8 cellular contexts compared by ENCODE assay signal in the genomic region with DNA sequence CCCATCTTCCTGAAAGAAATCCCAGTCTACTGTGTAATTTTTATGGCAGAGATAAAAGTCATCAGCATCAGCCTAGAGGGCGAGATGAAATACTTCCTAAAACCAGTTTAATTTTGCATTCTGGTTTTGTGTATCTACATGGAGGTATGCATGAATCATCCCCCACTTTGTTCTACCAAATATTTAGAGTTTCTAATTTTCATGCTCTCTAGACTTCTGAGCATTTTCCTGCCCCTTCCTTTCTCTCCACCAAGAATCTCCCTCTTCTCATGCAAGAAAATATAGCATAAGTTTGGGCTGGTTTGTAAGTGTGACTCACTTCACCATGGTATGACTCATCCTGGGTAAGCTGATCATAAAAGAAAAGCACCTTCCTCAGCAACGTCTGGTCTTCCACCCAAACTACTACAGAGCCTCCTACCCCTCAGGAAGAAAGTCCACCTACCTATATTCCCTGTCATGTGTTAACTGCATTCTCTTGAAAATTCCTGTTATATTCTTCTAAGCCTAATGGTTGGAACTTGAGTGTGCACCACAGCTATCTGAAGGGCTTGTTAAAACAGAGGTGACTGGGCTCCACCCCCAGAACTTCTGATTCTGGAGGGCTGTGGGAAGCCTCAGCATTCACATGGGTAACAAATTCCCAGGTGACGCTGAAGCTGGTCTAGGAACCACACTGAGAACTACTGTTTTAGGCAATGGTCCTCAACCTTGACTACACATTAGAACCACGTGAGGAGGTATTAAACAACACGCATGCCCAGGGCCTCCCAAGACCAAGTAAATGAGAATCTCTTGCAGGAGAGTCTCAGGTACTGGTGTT. TPM values are rescaled to one million over a fixed set of nuclear protein-coding genes. Genes with fewer than 3 reads are reported as not detected.
A peak's percentile ranks its signal among the peaks of the same experiment; 100 is the strongest.
DNase-seq lines count a peak whose midpoint lies in the region; ATAC-seq and TF ChIP-seq lines count a peak whose summit lies in the region.

No MANE protein-coding gene starts in this region.

- H3K27ac ChIP-seq in heart left ventricle, result no peak overlapping the region

- peaks cover 0 to 8% (median 3%) of the 10 kb centered on the region in 12 donors for H3K4me1 ChIP-seq in heart left ventricle

- H3K36me3 ChIP-seq in heart left ventricle, result no peaks in the 10 kb centered on the region

- H3K9me3 ChIP-seq in heart left ventricle, result no peaks in the 10 kb centered on the region

- no peak for TF ChIP-seq CTCF in heart left ventricle (IDR thresholded peaks at IDR 0.05)

- ATAC-seq in GM18502 (IDR thresholded peaks at IDR 0.05; ENCODE audit: poor library complexity, unreplicated experiment) (peak; percentile 68), heart left ventricle (no peak)

- CTCF ChIA-PET in HEK293T (lab: Yijun Ruan, JAX), result no interaction called here

- no peak for TF ChIP-seq POLR2A in heart left ventricle (IDR thresholded peaks at IDR 0.05)

- H3K4me3 ChIP-seq in heart left ventricle, result no peak overlapping the region

- WGBS in heart left ventricle, 4 donors, result 76 to 82% (median 80%) methylated on average over 5 of the region's 5 CpGs

- intact Hi-C loops in cardiac septum (cut with DNase I), result no loop called here
- intact Hi-C loops in heart left ventricle (cut with DNase I), result no loop called here

- H3K27me3 ChIP-seq in heart left ventricle, result no peaks in the 10 kb centered on the region

- POLR2A ChIA-PET in HEK293T (lab: Yijun Ruan, JAX), result no interaction called here

- peak; percentile 34 for DNase-seq in HEK293T (ENCODE audit: extremely low spot score)
- DNase-seq in NCI-H446 treated with DMSO at 0.1 percent for 48 hours (lab: John Stamatoyannopoulos, UW), result peak; percentile 74
- peak; percentile 67 for DNase-seq in dermis blood vessel endothelial cell
- no peak for DNase-seq in cardiac septum (ENCODE audit: low spot score)
- DNase-seq in stimulated activated naive CD4-positive, alpha-beta T cell (lab: John Stamatoyannopoulos, UW), result no peak
- DNase-seq in heart left ventricle, result no peak
- no peak for DNase-seq in NCI-H748 (lab: John Stamatoyannopoulos, UW; ENCODE audit: unreplicated experiment)

TF ChIP-seq in HEK293T, 16 proteins besides CTCF, POLR2A, EP300 and RAD21:
- no peak for TF ChIP-seq SUZ12 (IDR thresholded peaks at IDR 0.05)
- TF ChIP-seq BHLHE40 (IDR thresholded peaks at IDR 0.05; ENCODE audit: borderline replicate concordance), result no peak

RNA-seq across cellular contexts. Expression of a gene that starts 37.4 kb away (rescaled TPM):
- total RNA-seq in dermis blood vessel endothelial cell (30.5 TPM in 2 replicates), cardiac septum (12.6 TPM), heart left ventricle (10 to 100 TPM in 6 of 9 donors, 1 to 10 TPM in 3; 3.5 to 21.2 (median 11.0) TPM)
- 1 to 10 TPM; 1.3 to 2.9 TPM for polyA plus RNA-seq in heart left ventricle

Comparison
In these comparisons a context has a peak if more than half of its experiments do, and no peak if none do; other contexts are left out.
1. DNase-seq: peak in HEK293T (single experiment), NCI-H446 treated with DMSO at 0.1 percent for 48 hours (single experiment) and dermis blood vessel endothelial cell (single experiment); none in cardiac septum (single experiment), stimulated activated naive CD4-positive, alpha-beta T cell (0 of 6), heart left ventricle (0 of 5) and NCI-H748 (single experiment).